19 cellular contexts compared by ENCODE assay signal in the genomic region with DNA sequence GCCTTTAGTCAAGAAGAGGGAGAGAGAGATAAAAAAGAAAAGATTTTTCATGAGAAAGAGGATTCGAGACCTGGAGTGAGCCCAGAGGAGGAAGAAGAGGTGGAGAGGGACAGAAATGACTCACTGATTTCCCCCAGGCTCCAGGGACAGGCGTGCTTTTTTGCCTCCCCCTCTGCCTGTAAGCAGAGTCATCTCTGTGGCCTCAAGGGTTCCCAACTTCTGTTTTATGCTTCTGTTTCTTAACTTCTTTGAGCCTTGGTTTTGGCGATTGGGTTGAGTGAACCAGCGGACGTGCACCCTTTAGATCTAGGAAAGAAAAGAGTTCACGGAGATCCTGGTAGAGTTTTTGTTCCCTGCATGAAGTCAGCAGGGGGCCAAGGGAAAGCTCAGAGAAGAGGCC.
A peak's percentile ranks its signal among the peaks of the same experiment; 100 is the strongest.
DNase-seq lines count a peak whose midpoint lies in the region; ATAC-seq, FAIRE-seq and TF ChIP-seq lines count a peak whose summit lies in the region.
"Had no signal": no experiment of that assay in that cellular context is flagged by ENCODE, and none has a peak within 500 bp of the region (broad histone marks: within the 10 kb centered on the region; RNA-seq: fewer than 3 reads in every experiment).

No MANE protein-coding gene starts in this region.

- no peak overlapping the region for H3K9ac ChIP-seq in adipocyte (ENCODE audit: low read length)
- H3K9ac ChIP-seq in neural progenitor cell = no peak overlapping the region

- H2AFZ ChIP-seq in neural progenitor cell (replicated peaks) = no peak overlapping the region
- H2AFZ ChIP-seq: PC-9 had no signal

- H3K9me3 ChIP-seq in adipocyte (ENCODE audit: control insufficient read depth, low read length) = no peaks in the 10 kb centered on the region
- H3K9me3 ChIP-seq in neural progenitor cell (ENCODE audit: low read depth) = no peaks in the 10 kb centered on the region
- H3K9me3 ChIP-seq: esophagus squamous epithelium, ovary had no signal

- H3K9me3 Mint-ChIP-seq in IgD-negative memory B cell (peaks cover 0 to 3% (median 0%) of the 10 kb centered on the region in 3 donors), neural progenitor cell (no peaks in the 10 kb centered on the region)
- H3K9me3 Mint-ChIP-seq: CD4-positive, alpha-beta memory T cell had no signal

- H3K27me3 Mint-ChIP-seq in IgD-negative memory B cell (peaks cover 42% of the 10 kb centered on the region), neural progenitor cell (ENCODE audit: insufficient read depth, low read depth) (peaks cover 9% of the 10 kb centered on the region)
- H3K27me3 Mint-ChIP-seq: CD4-positive, alpha-beta memory T cell had no signal

- H4K20me1 ChIP-seq in neural progenitor cell (ENCODE audit: low read depth) = no peaks in the 10 kb centered on the region

- H3K4me3 Mint-ChIP-seq in IgD-negative memory B cell (peak overlapping the region in 1 of 4 donors; percentile 30), neural progenitor cell (no peak overlapping the region)
- H3K4me3 Mint-ChIP-seq: CD4-positive, alpha-beta memory T cell had no signal

- H3K4me1 Mint-ChIP-seq in IgD-negative memory B cell (peaks cover 35 to 45% (median 39%) of the 10 kb centered on the region in 3 donors), neural progenitor cell (peaks cover 28% of the 10 kb centered on the region)

- no peaks in the 10 kb centered on the region for H3F3A ChIP-seq in neural progenitor cell (ENCODE audit: low read depth)

- ATAC-seq in GM18909 (IDR thresholded peaks at IDR 0.05; ENCODE audit: poor library complexity, unreplicated experiment) (no peak), HG03045 (IDR thresholded peaks at IDR 0.05; ENCODE audit: unreplicated experiment) (no peak)

- H3K4me2 ChIP-seq in neural progenitor cell = no peak overlapping the region
- H3K4me2 ChIP-seq: PC-9 had no signal

- FAIRE-seq in urothelium cell line (lab: Jason Lieb, UNC) = no peak

- no peak for TF ChIP-seq CTCF in GM13976 (IDR thresholded peaks at IDR 0.05; ENCODE audit: borderline replicate concordance, control extremely low read depth, extremely low read depth, insufficient read depth, missing control alignments)
- TF ChIP-seq CTCF in neural progenitor cell (IDR thresholded peaks at IDR 0.05) = no peak

- H3K79me2 ChIP-seq in neural progenitor cell (ENCODE audit: low read depth) = no peaks in the 10 kb centered on the region

- peaks cover 2% of the 10 kb centered on the region for H3K36me3 Mint-ChIP-seq in IgD-negative memory B cell
- H3K36me3 Mint-ChIP-seq in neural progenitor cell = peaks cover 2% of the 10 kb centered on the region

- H3K36me3 ChIP-seq in adipocyte (ENCODE audit: control insufficient read depth, insufficient read depth, low read length, severe bottlenecking) (no peaks in the 10 kb centered on the region), neural progenitor cell (no peaks in the 10 kb centered on the region)
- H3K36me3 ChIP-seq: cardiac muscle cell, esophagus squamous epithelium, ovary had no signal

- H3K4me3 ChIP-seq in adipocyte (ENCODE audit: low read length) (no peak overlapping the region), neural progenitor cell (no peak overlapping the region)
- H3K4me3 ChIP-seq: cardiac muscle cell, esophagus squamous epithelium, ovary, PC-9 had no signal

- DNase-seq in GM13976 (ENCODE audit: low spot score) (peak; percentile 32), adipocyte (ENCODE audit: low read depth) (peak; percentile 3), neural progenitor cell (ENCODE audit: low spot score) (no peak), urothelium cell line (ENCODE audit: low spot score) (no peak)
- no peak for DNase-seq in stimulated activated CD4-positive, alpha-beta T cell treated with anti-CD3 and anti-CD28 coated beads, Interleukin-4, amount 100 ng/mL, for 1 hour
- DNase-seq: activated CD4-positive, alpha-beta T cell treated with anti-CD3 and anti-CD28 coated beads, Interleukin-2, amount 50 U/mL, for 1 hour; activated gamma-delta T cell treated with Interleukin-2 at 50 U/mL for 16 hours; CD4-positive, alpha-beta memory T cell; esophagus squamous epithelium; GDM1; MM.1S; NCI-H2171 treated with DMSO at 0.1 percent for 48 hours; ovary; PC-9; T-helper 2 cell had no signal

- H3K27ac Mint-ChIP-seq in IgD-negative memory B cell (peak overlapping the region; percentile 46 to 86 (median 59)), neural progenitor cell (peak overlapping the region; percentile 74)

- H3K4me1 ChIP-seq in adipocyte (ENCODE audit: control insufficient read depth, insufficient read depth, low read length) = no peaks in the 10 kb centered on the region
- H3K4me1 ChIP-seq in neural progenitor cell = no peaks in the 10 kb centered on the region

- H3K27me3 ChIP-seq in adipocyte (replicated peaks; ENCODE audit: control insufficient read depth, insufficient read depth, low read length) (no peaks in the 10 kb centered on the region), neural progenitor cell (no peaks in the 10 kb centered on the region)
- H3K27me3 ChIP-seq: cardiac muscle cell, ovary had no signal

- H3K27ac ChIP-seq in neural progenitor cell = no peak overlapping the region
- H3K27ac ChIP-seq: cardiac muscle cell, esophagus squamous epithelium, ovary, PC-9 had no signal

- in situ Hi-C loops in GM13976 (cut with MboI; ENCODE audit: low sequenced_read_pairs, unreplicated experiment) = no loop called here

Comparison
In these comparisons a context has a peak if more than half of its experiments do, and no peak if none do; other contexts are left out.
1. DNase-seq: peak in GM13976 (single experiment) and adipocyte (single experiment); none in neural progenitor cell (single experiment), urothelium cell line (single experiment) and stimulated activated CD4-positive, alpha-beta T cell treated with anti-CD3 and anti-CD28 coated beads, Interleukin-4, amount 100 ng/mL, for 1 hour (single experiment).